In the genomic region with DNA sequence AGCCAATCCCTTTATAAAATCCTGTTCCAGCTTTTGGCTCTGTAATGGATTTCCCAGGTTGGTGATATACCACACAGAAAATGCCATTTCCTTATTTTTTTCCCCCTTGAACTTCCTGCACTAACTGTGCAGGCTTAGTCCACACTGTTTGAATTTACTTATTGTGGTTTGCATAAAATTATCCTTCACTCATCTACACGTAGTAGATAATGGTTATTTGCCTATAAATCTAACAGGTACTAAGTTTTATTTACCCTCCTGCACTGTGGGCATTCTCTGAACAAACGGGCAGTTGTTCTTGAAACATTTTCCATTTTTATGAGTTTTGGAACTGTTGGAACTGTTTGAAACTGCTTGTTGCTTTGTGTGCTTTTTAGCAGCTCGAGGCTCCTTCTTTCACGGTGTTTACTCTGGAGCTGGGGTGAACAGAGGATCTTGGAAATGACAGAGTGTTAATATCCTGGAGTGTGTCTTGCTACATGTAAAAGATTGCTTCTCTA, we compare ENCODE assay signal across 1 cellular context.
TF ChIP-seq lines count a peak whose summit lies in the region.

No MANE protein-coding gene starts in this region.

TF ChIP-seq in GM12878, 131 proteins besides CTCF, POLR2A, EP300 and RAD21:
- TF ChIP-seq TARDBP (IDR thresholded peaks at IDR 0.05; ENCODE audit: borderline replicate concordance) (no peak), SREBF2 (IDR thresholded peaks at IDR 0.05; ENCODE audit: low read length) (no peak), SPI1 (IDR thresholded peaks at IDR 0.05; ENCODE audit: borderline replicate concordance, insufficient read depth, low read depth, low read length) (no peak), KDM1A (IDR thresholded peaks at IDR 0.05; ENCODE audit: borderline replicate concordance) (no peak), FOXM1 (IDR thresholded peaks at IDR 0.05; ENCODE audit: low read depth, low read length) (no peak), EED (IDR thresholded peaks at IDR 0.05; ENCODE audit: low read depth) (no peak), RELA (IDR thresholded peaks at IDR 0.05; ENCODE audit: borderline replicate concordance, partially characterized antibody) (no peak), RBBP5 (conservative IDR thresholded peaks at IDR 0.05) (no peak), IRF4 (IDR thresholded peaks at IDR 0.05; ENCODE audit: low read depth, low read length) (no peak)
- TF ChIP-seq, protein P1, sequence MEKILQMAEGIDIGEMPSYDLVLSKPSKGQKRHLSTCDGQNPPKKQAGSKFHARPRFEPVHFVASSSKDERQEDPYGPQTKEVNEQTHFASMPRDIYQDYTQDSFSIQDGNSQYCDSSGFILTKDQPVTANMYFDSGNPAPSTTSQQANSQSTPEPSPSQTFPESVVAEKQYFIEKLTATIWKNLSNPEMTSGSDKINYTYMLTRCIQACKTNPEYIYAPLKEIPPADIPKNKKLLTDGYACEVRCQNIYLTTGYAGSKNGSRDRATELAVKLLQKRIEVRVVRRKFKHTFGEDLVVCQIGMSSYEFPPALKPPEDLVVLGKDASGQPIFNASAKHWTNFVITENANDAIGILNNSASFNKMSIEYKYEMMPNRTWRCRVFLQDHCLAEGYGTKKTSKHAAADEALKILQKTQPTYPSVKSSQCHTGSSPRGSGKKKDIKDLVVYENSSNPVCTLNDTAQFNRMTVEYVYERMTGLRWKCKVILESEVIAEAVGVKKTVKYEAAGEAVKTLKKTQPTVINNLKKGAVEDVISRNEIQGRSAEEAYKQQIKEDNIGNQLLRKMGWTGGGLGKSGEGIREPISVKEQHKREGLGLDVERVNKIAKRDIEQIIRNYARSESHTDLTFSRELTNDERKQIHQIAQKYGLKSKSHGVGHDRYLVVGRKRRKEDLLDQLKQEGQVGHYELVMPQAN (conservative IDR thresholded peaks at IDR 0.05) = no peak
- TF ChIP-seq, protein P2, sequence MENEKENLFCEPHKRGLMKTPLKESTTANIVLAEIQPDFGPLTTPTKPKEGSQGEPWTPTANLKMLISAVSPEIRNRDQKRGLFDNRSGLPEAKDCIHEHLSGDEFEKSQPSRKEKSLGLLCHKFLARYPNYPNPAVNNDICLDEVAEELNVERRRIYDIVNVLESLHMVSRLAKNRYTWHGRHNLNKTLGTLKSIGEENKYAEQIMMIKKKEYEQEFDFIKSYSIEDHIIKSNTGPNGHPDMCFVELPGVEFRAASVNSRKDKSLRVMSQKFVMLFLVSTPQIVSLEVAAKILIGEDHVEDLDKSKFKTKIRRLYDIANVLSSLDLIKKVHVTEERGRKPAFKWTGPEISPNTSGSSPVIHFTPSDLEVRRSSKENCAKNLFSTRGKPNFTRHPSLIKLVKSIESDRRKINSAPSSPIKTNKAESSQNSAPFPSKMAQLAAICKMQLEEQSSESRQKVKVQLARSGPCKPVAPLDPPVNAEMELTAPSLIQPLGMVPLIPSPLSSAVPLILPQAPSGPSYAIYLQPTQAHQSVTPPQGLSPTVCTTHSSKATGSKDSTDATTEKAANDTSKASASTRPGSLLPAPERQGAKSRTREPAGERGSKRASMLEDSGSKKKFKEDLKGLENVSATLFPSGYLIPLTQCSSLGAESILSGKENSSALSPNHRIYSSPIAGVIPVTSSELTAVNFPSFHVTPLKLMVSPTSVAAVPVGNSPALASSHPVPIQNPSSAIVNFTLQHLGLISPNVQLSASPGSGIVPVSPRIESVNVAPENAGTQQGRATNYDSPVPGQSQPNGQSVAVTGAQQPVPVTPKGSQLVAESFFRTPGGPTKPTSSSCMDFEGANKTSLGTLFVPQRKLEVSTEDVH (IDR thresholded peaks at IDR 0.05; ENCODE audit: low read depth, partially characterized antibody) = no peak
